In genomic region chr3:160697628-160698382, GRCh38 we compare ENCODE assay signal across 12 cellular contexts. TPM values are rescaled to one million over a fixed set of nuclear protein-coding genes. Genes with fewer than 3 reads are reported as not detected.
DNase-seq lines count a peak whose midpoint lies in the region; ATAC-seq and TF ChIP-seq lines count a peak whose summit lies in the region.
"Had no signal": no experiment of that assay in that cellular context is flagged by ENCODE, and none has a peak within 500 bp of the region (broad histone marks: within the 10 kb centered on the region; RNA-seq: fewer than 3 reads in every experiment).

No MANE protein-coding gene starts in this region.

- no peak overlapping the region for H3K9ac ChIP-seq in PC-3 (ENCODE audit: low read length)

- H3K27me3 Mint-ChIP-seq in natural killer cell (ENCODE audit: low read depth in 2 of 2): peaks cover 0 to 17% of the 10 kb centered on the region in 2 donors

- no peak overlapping the region for H3K4me3 Mint-ChIP-seq in natural killer cell
- H3K4me3 Mint-ChIP-seq: activated naive CD8-positive, alpha-beta T cell treated with anti-CD3 and anti-CD28 coated beads, Interleukin-2, amount 10 ng/mL, durations not matched to agents 7 days and 5 days; T-helper 17 cell had no signal

- H3K36me3 ChIP-seq in PC-3 (ENCODE audit: low read depth, low read length) (no peaks in the 10 kb centered on the region), right lobe of liver (no peaks in the 10 kb centered on the region)
- H3K36me3 ChIP-seq: thyroid gland had no signal

- H3K4me3 ChIP-seq in PC-3 (ENCODE audit: low read length) (no peak overlapping the region), right lobe of liver (no peak overlapping the region)
- H3K4me3 ChIP-seq: thyroid gland had no signal

- H3K27ac Mint-ChIP-seq in natural killer cell: no peak overlapping the region
- H3K27ac Mint-ChIP-seq: activated naive CD8-positive, alpha-beta T cell treated with anti-CD3 and anti-CD28 coated beads, Interleukin-2, amount 10 ng/mL, durations not matched to agents 7 days and 5 days; T-helper 17 cell had no signal

- peak overlapping the region; percentile 26; the same call in 1 of the 2 replicates for H3K4me2 ChIP-seq in PC-3 (ENCODE audit: low read length)

- H2AFZ ChIP-seq in PC-3 (ENCODE audit: low read length): no peak overlapping the region

- no peaks in the 10 kb centered on the region for H3K9me3 ChIP-seq in PC-3 (ENCODE audit: low read length)
- H3K9me3 ChIP-seq in right lobe of liver: no peaks in the 10 kb centered on the region
- H3K9me3 ChIP-seq: thyroid gland had no signal

- TF ChIP-seq CTCF in PC-3 (conservative IDR thresholded peaks at IDR 0.05; ENCODE audit: low read depth, low read length) (no peak), right lobe of liver (IDR thresholded peaks at IDR 0.05) (no peak), natural killer cell (IDR thresholded peaks at IDR 0.05) (no peak)

- no peaks in the 10 kb centered on the region for H3K79me2 ChIP-seq in PC-3 (ENCODE audit: low read length)

- H3K4me1 ChIP-seq in PC-3 (ENCODE audit: insufficient read depth, low read length) (peaks cover 16% of the 10 kb centered on the region), right lobe of liver (no peaks in the 10 kb centered on the region)
- H3K4me1 ChIP-seq: thyroid gland had no signal

- no peaks in the 10 kb centered on the region for H3K9me2 ChIP-seq in PC-3 (replicated peaks; ENCODE audit: low read length)

- POLR2A ChIA-PET in PC-3 (lab: Charles Lee; ENCODE audit: unreplicated experiment): interaction anchor here (0.8 kb wide), 1 partner anchor 664 kb away, joined by 5 read pairs; no protein-coding TSS in a partner anchor

- H4K20me1 ChIP-seq in PC-3 (ENCODE audit: low read length): no peaks in the 10 kb centered on the region

- peaks cover 2% of the 10 kb centered on the region in 2 donors for H3K4me1 Mint-ChIP-seq in natural killer cell

- BruUV-seq in PC-3 (replicated peaks; lab: Mats Ljungman, UMichigan): no TSS peak

- peak; percentile 63 for ATAC-seq in GM18508 (IDR thresholded peaks at IDR 0.05; ENCODE audit: insufficient read depth, unreplicated experiment)
- ATAC-seq in HG02571 (IDR thresholded peaks at IDR 0.05; ENCODE audit: unreplicated experiment): peak; percentile 64
- ATAC-seq in PC-3: peak; percentile 91
- ATAC-seq in right lobe of liver: peak in 3 of 4 donors; percentile 46 to 78 (median 70)
- no peak for ATAC-seq in natural killer cell
- no peak for ATAC-seq in HG03571 (IDR thresholded peaks at IDR 0.05; ENCODE audit: unreplicated experiment)
- ATAC-seq: T-helper 17 cell had no signal

- no peaks in the 10 kb centered on the region for H3K36me3 Mint-ChIP-seq in natural killer cell
- H3K36me3 Mint-ChIP-seq: activated naive CD8-positive, alpha-beta T cell treated with anti-CD3 and anti-CD28 coated beads, Interleukin-2, amount 10 ng/mL, durations not matched to agents 7 days and 5 days had no signal

- no peaks in the 10 kb centered on the region for H3K9me3 Mint-ChIP-seq in natural killer cell
- H3K9me3 Mint-ChIP-seq: activated naive CD8-positive, alpha-beta T cell treated with anti-CD3 and anti-CD28 coated beads, Interleukin-2, amount 10 ng/mL, durations not matched to agents 7 days and 5 days had no signal

- intact Hi-C loops in PC-3 (cut with micrococcal nuclease) (no loop called here), right lobe of liver (cut with DNase I) (no loop called here), natural killer cell (cut with micrococcal nuclease) (no loop called here)

- H3F3A ChIP-seq in PC-3 (ENCODE audit: low read length, unreplicated experiment): no peaks in the 10 kb centered on the region

- DNase-seq in PC-3: peak; percentile 71
- no peak for DNase-seq in right lobe of liver
- no peak for DNase-seq in natural killer cell
- DNase-seq in effector CD8-positive, alpha-beta T cell (lab: John Stamatoyannopoulos, UW): no peak
- no peak for DNase-seq in stimulated activated CD4-positive, alpha-beta T cell treated with anti-CD3 and anti-CD28 coated beads, Interleukin-12 subunit alpha, Interleukin-12 subunit beta, amount 100 ng/mL, for 4 hours
- DNase-seq: activated naive CD8-positive, alpha-beta T cell treated with anti-CD3 and anti-CD28 coated beads, Interleukin-2, amount 10 ng/mL, durations not matched to agents 7 days and 5 days; T-helper 17 cell; thyroid gland had no signal

- H3K27me3 ChIP-seq in PC-3 (ENCODE audit: low read length): no peaks in the 10 kb centered on the region
- H3K27me3 ChIP-seq in right lobe of liver: no peaks in the 10 kb centered on the region
- H3K27me3 ChIP-seq: thyroid gland had no signal

- WGBS in right lobe of liver (ENCODE audit: insufficient coverage, low coverage, low lambda C conversion rate, missing lambda C conversion rate): 75% methylated on average over 1 of the region's 1 CpG

- CTCF ChIA-PET in PC-3 (lab: Charles Lee): interaction anchor here (0.6 kb wide), 1 partner anchor 41 kb away, joined by 3 read pairs; no protein-coding TSS in a partner anchor

- no peak for TF ChIP-seq POLR2A in right lobe of liver (IDR thresholded peaks at IDR 0.05)

- H3K27ac ChIP-seq in PC-3 (ENCODE audit: low read length) (peak overlapping the region; percentile 14), right lobe of liver (no peak overlapping the region)
- H3K27ac ChIP-seq: thyroid gland had no signal

RNA-seq across cellular contexts. Expression of gene ARL14, which starts 20.8 kb away (rescaled TPM):
- 3.9 and 4.2 TPM in 2 replicates for total RNA-seq in PC-3 (2014; rRNA removed)
- total RNA-seq in right lobe of liver: under 1 TPM in 2 of 6 experiments, not detected in 4; 0.31 to 0.66 TPM
- total RNA-seq in natural killer cell: not detected
- total RNA-seq: activated naive CD8-positive, alpha-beta T cell treated with anti-CD3 and anti-CD28 coated beads, Interleukin-2, amount 10 ng/mL, durations not matched to agents 7 days and 5 days; skeletal muscle tissue; T-helper 17 cell; thyroid gland had no signal

RNA-seq across cellular contexts. Expression of gene PPM1L, which starts 58.2 kb away (rescaled TPM):
- 2.4 and 7.0 TPM in 2 replicates for total RNA-seq in PC-3 (2014; rRNA removed)
- 10 to 100 TPM in 5 of 6 experiments, 1 to 10 TPM in 1; 6.9 to 25.4 (median 14.7) TPM for total RNA-seq in right lobe of liver
- 10 to 100 TPM; 52.6 to 73.2 (median 52.9) TPM for total RNA-seq in natural killer cell

Comparison
In these comparisons a context has a peak if more than half of its experiments do, and no peak if none do; other contexts are left out.
1. ATAC-seq: peak in GM18508 (single experiment), HG02571 (single experiment), PC-3 (single experiment) and right lobe of liver (3 of 4); none in natural killer cell (0 of 3) and HG03571 (single experiment).